Comparison of ENCODE assay signal across 13 cellular contexts in genomic region chr12:124455336-124455735, GRCh38.
DNase-seq lines count a peak whose midpoint lies in the region; ATAC-seq and TF ChIP-seq lines count a peak whose summit lies in the region.
"Had no signal": no experiment of that assay in that cellular context is flagged by ENCODE, and none has a peak within 500 bp of the region (broad histone marks: within the 10 kb centered on the region; RNA-seq: fewer than 3 reads in every experiment).

No MANE protein-coding gene starts in this region.

- H3K36me3 Mint-ChIP-seq in activated naive CD8-positive, alpha-beta T cell treated with anti-CD3 and anti-CD28 coated beads, Interleukin-2, amount 10 ng/mL, durations not matched to agents 7 days and 5 days, result peaks cover 19% of the 10 kb centered on the region
- H3K36me3 Mint-ChIP-seq in activated naive CD8-positive, alpha-beta T cell treated with anti-CD3 and anti-CD28 coated beads for 36 hours, result peaks cover 32% of the 10 kb centered on the region
- H3K36me3 Mint-ChIP-seq in effector memory CD8-positive, alpha-beta T cell (ENCODE audit: insufficient read depth), result peaks cover 29% of the 10 kb centered on the region
- peaks cover 7% of the 10 kb centered on the region for H3K36me3 Mint-ChIP-seq in natural killer cell treated with Interleukin-12 subunit alpha and Interleukin-12 subunit beta and Interleukin-15 and Interleukin-18, amount 100 ng/mL, for 72 hours

- DNase-seq in activated naive CD8-positive, alpha-beta T cell treated with anti-CD3 and anti-CD28 coated beads, Interleukin-2, amount 10 ng/mL, durations not matched to agents 7 days and 5 days, result no peak
- no peak for DNase-seq in activated naive CD8-positive, alpha-beta T cell treated with anti-CD3 and anti-CD28 coated beads for 36 hours
- no peak for DNase-seq in effector memory CD8-positive, alpha-beta T cell
- DNase-seq in natural killer cell treated with Interleukin-12 subunit alpha and Interleukin-12 subunit beta and Interleukin-15 and Interleukin-18, amount 100 ng/mL, for 72 hours (ENCODE audit: low spot score), result no peak
- DNase-seq in vagina (ENCODE audit: extremely low spot score in 2 of 2), result no peak
- DNase-seq in left lobe of liver (ENCODE audit: low spot score), result no peak
- no peak for DNase-seq in COR-L47 (lab: John Stamatoyannopoulos, UW)
- DNase-seq: ACHN; activated CD4-positive, CD25-positive, alpha-beta regulatory T cell; nephron progenitor cell; SJCRH30 had no signal

- H3K27ac Mint-ChIP-seq in activated naive CD8-positive, alpha-beta T cell treated with anti-CD3 and anti-CD28 coated beads, Interleukin-2, amount 10 ng/mL, durations not matched to agents 7 days and 5 days, result no peak overlapping the region
- H3K27ac Mint-ChIP-seq in activated naive CD8-positive, alpha-beta T cell treated with anti-CD3 and anti-CD28 coated beads for 36 hours, result no peak overlapping the region
- peak overlapping the region; percentile 92 to 96 for H3K27ac Mint-ChIP-seq in effector memory CD8-positive, alpha-beta T cell
- peak overlapping the region; percentile 69 to 75 for H3K27ac Mint-ChIP-seq in natural killer cell treated with Interleukin-12 subunit alpha and Interleukin-12 subunit beta and Interleukin-15 and Interleukin-18, amount 100 ng/mL, for 72 hours
- H3K27ac Mint-ChIP-seq: nephron progenitor cell had no signal

- no peaks in the 10 kb centered on the region for H3K27me3 Mint-ChIP-seq in activated naive CD8-positive, alpha-beta T cell treated with anti-CD3 and anti-CD28 coated beads, Interleukin-2, amount 10 ng/mL, durations not matched to agents 7 days and 5 days
- H3K27me3 Mint-ChIP-seq in activated naive CD8-positive, alpha-beta T cell treated with anti-CD3 and anti-CD28 coated beads for 36 hours, result no peaks in the 10 kb centered on the region
- no peaks in the 10 kb centered on the region for H3K27me3 Mint-ChIP-seq in effector memory CD8-positive, alpha-beta T cell
- H3K27me3 Mint-ChIP-seq in natural killer cell treated with Interleukin-12 subunit alpha and Interleukin-12 subunit beta and Interleukin-15 and Interleukin-18, amount 100 ng/mL, for 72 hours, result no peaks in the 10 kb centered on the region

- no peak for TF ChIP-seq CTCF in vagina (IDR thresholded peaks at IDR 0.05)

- ATAC-seq in activated naive CD8-positive, alpha-beta T cell treated with anti-CD3 and anti-CD28 coated beads, Interleukin-2, amount 10 ng/mL, durations not matched to agents 7 days and 5 days (ENCODE audit: low read depth), result no peak
- no peak for ATAC-seq in effector memory CD8-positive, alpha-beta T cell (replicated peaks)
- ATAC-seq in natural killer cell treated with Interleukin-12 subunit alpha and Interleukin-12 subunit beta and Interleukin-15 and Interleukin-18, amount 100 ng/mL, for 72 hours, result no peak
- ATAC-seq in GM18520 (IDR thresholded peaks at IDR 0.05; ENCODE audit: unreplicated experiment) (no peak), left lobe of liver (no peak)

- intact Hi-C loops in vagina (cut with DNase I), result no loop called here

- H3K27ac ChIP-seq in vagina, result peak overlapping the region; percentile 92
- H3K27ac ChIP-seq: SJCRH30 had no signal

- peaks cover 72% of the 10 kb centered on the region for H3K4me1 ChIP-seq in vagina

- H3K36me3 ChIP-seq in vagina, result peaks cover 0 to 11% of the 10 kb centered on the region in 2 donors

- peak overlapping the region; percentile 62 for H3K4me3 Mint-ChIP-seq in activated naive CD8-positive, alpha-beta T cell treated with anti-CD3 and anti-CD28 coated beads, Interleukin-2, amount 10 ng/mL, durations not matched to agents 7 days and 5 days
- H3K4me3 Mint-ChIP-seq in activated naive CD8-positive, alpha-beta T cell treated with anti-CD3 and anti-CD28 coated beads for 36 hours, result no peak overlapping the region
- H3K4me3 Mint-ChIP-seq in effector memory CD8-positive, alpha-beta T cell, result peak overlapping the region; percentile 74 to 90
- peak overlapping the region; percentile 49 for H3K4me3 Mint-ChIP-seq in natural killer cell treated with Interleukin-12 subunit alpha and Interleukin-12 subunit beta and Interleukin-15 and Interleukin-18, amount 100 ng/mL, for 72 hours
- H3K4me3 Mint-ChIP-seq: HFFc6, nephron progenitor cell had no signal

- H3K9me3 ChIP-seq in vagina, result no peaks in the 10 kb centered on the region
- H3K9me3 ChIP-seq: SJCRH30 had no signal

- no peak overlapping the region for H3K4me3 ChIP-seq in vagina
- H3K4me3 ChIP-seq: SJCRH30 had no signal

- H3K27me3 ChIP-seq in vagina, result no peaks in the 10 kb centered on the region
- H3K27me3 ChIP-seq: SJCRH30 had no signal

- no peak for TF ChIP-seq POLR2A in vagina (IDR thresholded peaks at IDR 0.05)

- POLR2A ChIA-PET in activated naive CD8-positive, alpha-beta T cell treated with anti-CD3 and anti-CD28 coated beads, Interleukin-2, amount 10 ng/mL, durations not matched to agents 7 days and 5 days (lab: Charles Lee), result interaction anchor here (1.5 to 3.2 kb wide), 2 partner anchors 10 to 22 kb away, joined by 3 to 36 read pairs; no protein-coding TSS in a partner anchor

- no peaks in the 10 kb centered on the region for H3K9me3 Mint-ChIP-seq in activated naive CD8-positive, alpha-beta T cell treated with anti-CD3 and anti-CD28 coated beads, Interleukin-2, amount 10 ng/mL, durations not matched to agents 7 days and 5 days
- H3K9me3 Mint-ChIP-seq in activated naive CD8-positive, alpha-beta T cell treated with anti-CD3 and anti-CD28 coated beads for 36 hours, result no peaks in the 10 kb centered on the region
- no peaks in the 10 kb centered on the region for H3K9me3 Mint-ChIP-seq in effector memory CD8-positive, alpha-beta T cell
- no peaks in the 10 kb centered on the region for H3K9me3 Mint-ChIP-seq in natural killer cell treated with Interleukin-12 subunit alpha and Interleukin-12 subunit beta and Interleukin-15 and Interleukin-18, amount 100 ng/mL, for 72 hours
- H3K9me3 Mint-ChIP-seq: HFFc6, nephron progenitor cell had no signal

- H3K4me1 Mint-ChIP-seq in activated naive CD8-positive, alpha-beta T cell treated with anti-CD3 and anti-CD28 coated beads, Interleukin-2, amount 10 ng/mL, durations not matched to agents 7 days and 5 days, result peaks cover 45% of the 10 kb centered on the region
- peaks cover 47% of the 10 kb centered on the region for H3K4me1 Mint-ChIP-seq in activated naive CD8-positive, alpha-beta T cell treated with anti-CD3 and anti-CD28 coated beads for 36 hours
- peaks cover 64% of the 10 kb centered on the region in 2 donors for H3K4me1 Mint-ChIP-seq in effector memory CD8-positive, alpha-beta T cell (ENCODE audit: low read depth in 2 of 2)
- H3K4me1 Mint-ChIP-seq in natural killer cell treated with Interleukin-12 subunit alpha and Interleukin-12 subunit beta and Interleukin-15 and Interleukin-18, amount 100 ng/mL, for 72 hours (ENCODE audit: low read depth in 2 of 2), result peaks cover 63 to 66% of the 10 kb centered on the region in 2 donors

Comparison
In these comparisons a context has a peak if more than half of its experiments do, and no peak if none do; other contexts are left out.
1. H3K27ac Mint-ChIP-seq: peak in effector memory CD8-positive, alpha-beta T cell (2 of 2) and natural killer cell treated with Interleukin-12 subunit alpha and Interleukin-12 subunit beta and Interleukin-15 and Interleukin-18, amount 100 ng/mL, for 72 hours (2 of 2); none in activated naive CD8-positive, alpha-beta T cell treated with anti-CD3 and anti-CD28 coated beads, Interleukin-2, amount 10 ng/mL, durations not matched to agents 7 days and 5 days (single experiment) and activated naive CD8-positive, alpha-beta T cell treated with anti-CD3 and anti-CD28 coated beads for 36 hours (single experiment).